Comparison of ENCODE assay signal across 9 cellular contexts in genomic region chr7:143650447-143650846, GRCh38. TPM values are rescaled to one million over a fixed set of nuclear protein-coding genes. Genes with fewer than 3 reads are reported as not detected.
DNase-seq lines count a peak whose midpoint lies in the region; ATAC-seq and TF ChIP-seq lines count a peak whose summit lies in the region.
"Not testable (repeated sequence)": the region's sequence is repeated elsewhere in the genome, so short reads cannot be mapped to it uniquely, and the experiment has no call there.
"Had no signal": no experiment of that assay in that cellular context is flagged by ENCODE, and none has a peak within 500 bp of the region (broad histone marks: within the 10 kb centered on the region; RNA-seq: fewer than 3 reads in every experiment).

No MANE protein-coding gene starts in this region.

- H3K79me2 ChIP-seq in PC-3 (ENCODE audit: low read length) = not testable (repeated sequence)

- WGBS in gastroesophageal sphincter (ENCODE audit: low coverage in 1 of 2), 2 donors = no CpG with 5 or more reads among the region's 8 CpGs
- no CpG with 5 or more reads among the region's 8 CpGs for WGBS in right cardiac atrium

- not testable (repeated sequence) for H3K36me3 ChIP-seq in PC-3 (ENCODE audit: low read depth, low read length); gastroesophageal sphincter; left lung; gastrocnemius medialis

- not testable (repeated sequence) for H3K27me3 ChIP-seq in PC-3 (ENCODE audit: low read length); gastroesophageal sphincter; right cardiac atrium (ENCODE audit: control insufficient read depth, insufficient read depth); left lung; gastrocnemius medialis

- H3K9ac ChIP-seq in PC-3 (ENCODE audit: low read length) = not testable (repeated sequence)

- not testable (repeated sequence) for BruUV-seq in PC-3 (replicated peaks; lab: Mats Ljungman, UMichigan)

- not testable (repeated sequence) for TF ChIP-seq EP300 in gastroesophageal sphincter (IDR thresholded peaks at IDR 0.05)

- not testable (repeated sequence) for H4K20me1 ChIP-seq in PC-3 (ENCODE audit: low read length)

- not testable (repeated sequence) for DNase-seq in PC-3, Right ventricle myocardium superior, left cardiac atrium, right cardiac atrium, left lung, gastrocnemius medialis

- not testable (repeated sequence) for H3K4me3 ChIP-seq in PC-3 (ENCODE audit: low read length); gastroesophageal sphincter; right cardiac atrium (ENCODE audit: low read length); left lung; gastrocnemius medialis

- intact Hi-C loops in PC-3 (cut with micrococcal nuclease); Right ventricle myocardium superior (cut with DNase I); left cardiac atrium (cut with DNase I); right cardiac atrium (cut with DNase I); left lung (cut with DNase I); gastrocnemius medialis (cut with DNase I; ENCODE audit: low total_unique reads): not testable (repeated sequence)

- not testable (repeated sequence) for TF ChIP-seq POLR2A in gastroesophageal sphincter (IDR thresholded peaks at IDR 0.05); gastrocnemius medialis (IDR thresholded peaks at IDR 0.05)

- H3K27ac ChIP-seq in PC-3 (ENCODE audit: low read length); gastroesophageal sphincter; right cardiac atrium (ENCODE audit: low read length); left lung; gastrocnemius medialis: not testable (repeated sequence)

- POLR2A ChIA-PET in PC-3 (lab: Charles Lee; ENCODE audit: unreplicated experiment) = not testable (repeated sequence)

- H3F3A ChIP-seq in PC-3 (ENCODE audit: low read length, unreplicated experiment) = not testable (repeated sequence)

- H2AFZ ChIP-seq in PC-3 (ENCODE audit: low read length) = not testable (repeated sequence)

- not testable (repeated sequence) for TF ChIP-seq CTCF in PC-3 (conservative IDR thresholded peaks at IDR 0.05; ENCODE audit: low read depth, low read length); gastroesophageal sphincter (IDR thresholded peaks at IDR 0.05); left lung (IDR thresholded peaks at IDR 0.05); gastrocnemius medialis (IDR thresholded peaks at IDR 0.05 in 4 of 5, conservative IDR thresholded peaks at IDR 0.05 in 1 of 5)

- CTCF ChIA-PET in PC-3 (lab: Charles Lee) = not testable (repeated sequence)

- peak; percentile 81 for ATAC-seq in PC-3
- peak; percentile 95 for ATAC-seq in SK-N-SH treated with all-trans-retinoic acid at 6 μM for 48 hours
- ATAC-seq in gastroesophageal sphincter = peak; percentile 57
- ATAC-seq in Right ventricle myocardium superior (ENCODE audit: poor library complexity) = peak; percentile 91
- ATAC-seq in left cardiac atrium = peak; percentile 70 to 95
- ATAC-seq in right cardiac atrium = peak; percentile 90 to 91
- peak; percentile 18 for ATAC-seq in left lung
- peak; percentile 41 to 72 for ATAC-seq in gastrocnemius medialis

- not testable (repeated sequence) for H3K9me2 ChIP-seq in PC-3 (replicated peaks; ENCODE audit: low read length)

- in situ Hi-C loops in gastrocnemius medialis (cut with MboI; ENCODE audit: low sequenced_read_pairs in 4 of 4) = not testable (repeated sequence)

- not testable (repeated sequence) for H3K9me3 ChIP-seq in PC-3 (ENCODE audit: low read length); gastroesophageal sphincter; right cardiac atrium (ENCODE audit: control insufficient read depth, low read length); left lung; gastrocnemius medialis

- H3K4me1 ChIP-seq in PC-3 (ENCODE audit: insufficient read depth, low read length); gastroesophageal sphincter; right cardiac atrium (ENCODE audit: control insufficient read depth, insufficient read depth, low read length); left lung; gastrocnemius medialis: not testable (repeated sequence)

- not testable (repeated sequence) for H3K4me2 ChIP-seq in PC-3 (ENCODE audit: low read length)

RNA-seq across cellular contexts. Expression of gene TCAF2, which starts 29.7 kb away (rescaled TPM):
- 7.9 and 9.7 TPM in 2 replicates for total RNA-seq in PC-3 (2014; rRNA removed)
- 1 to 10 TPM; 1.9 to 3.4 (median 3.1) TPM for total RNA-seq in gastroesophageal sphincter
- 0.27 TPM for total RNA-seq in Right ventricle myocardium superior
- under 1 TPM; 0.55 to 0.71 TPM for total RNA-seq in left cardiac atrium
- total RNA-seq in right cardiac atrium = under 1 TPM; 0.31 to 0.57 (median 0.43) TPM
- 0.41 TPM for polyA plus RNA-seq in right cardiac atrium
- total RNA-seq in left lung = 1 to 10 TPM; 1.8 to 3.0 TPM
- 1 to 10 TPM; 1.6 to 2.9 (median 2.3) TPM for total RNA-seq in gastrocnemius medialis
- total RNA-seq: Caco-2 had no signal

Comparison
In these comparisons a context has a peak if more than half of its experiments do, and no peak if none do; other contexts are left out.
1. ATAC-seq: peak in every context shown above with its lines; median percentile 95 in SK-N-SH treated with all-trans-retinoic acid at 6 μM for 48 hours; 91 in Right ventricle myocardium superior; 90 in right cardiac atrium; 82 in left cardiac atrium; 81 in PC-3; 57 in gastroesophageal sphincter; 56 in gastrocnemius medialis; 18 in left lung.